ENCODE assay signal across 37 cellular contexts in the genomic region with DNA sequence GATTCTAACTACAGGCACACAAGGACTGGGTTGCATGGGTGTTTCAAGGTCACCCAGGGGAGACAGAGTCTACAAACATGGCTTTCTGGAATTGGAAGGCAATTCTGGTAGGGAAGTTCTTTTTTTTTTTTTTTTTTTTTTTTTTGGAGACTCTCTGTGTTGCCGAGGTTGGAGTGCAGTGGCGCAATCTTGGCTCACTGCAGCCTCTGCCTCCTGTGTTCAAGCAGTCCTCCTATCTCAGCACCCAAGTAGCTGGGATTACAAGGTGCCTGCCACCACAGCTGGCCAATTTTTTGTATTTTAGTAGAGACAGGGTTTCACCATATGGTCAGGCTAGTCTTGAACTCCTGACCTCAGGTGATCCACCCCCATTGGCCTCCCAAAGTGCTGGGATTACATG. TPM values are rescaled to one million over a fixed set of nuclear protein-coding genes. Genes with fewer than 3 reads are reported as not detected.
DNase-seq lines count a peak whose midpoint lies in the region; ATAC-seq, FAIRE-seq and TF ChIP-seq lines count a peak whose summit lies in the region.
"Had no signal": no experiment of that assay in that cellular context is flagged by ENCODE, and none has a peak within 500 bp of the region (broad histone marks: within the 10 kb centered on the region; RNA-seq: fewer than 3 reads in every experiment).

No MANE protein-coding gene starts in this region.

- DNase-seq in K562 (ENCODE audit: extremely low read depth in 1 of 4, low spot score in 3 of 4) (no peak), endodermal cell (no peak), lower lobe of right lung (peak; percentile 53), upper lobe of right lung (peak; percentile 68), superior temporal gyrus (ENCODE audit: extremely low spot score) (no peak), occipital lobe (lab: John Stamatoyannopoulos, UW) (no peak)
- DNase-seq in activated CD8-positive, alpha-beta memory T cell treated with anti-CD3 and anti-CD28 coated beads, Interleukin-2, amount 50 U/mL, for 48 hours, result no peak
- DNase-seq: 8988T; ACHN; AML-193; BE2C; C1 segment of cervical spinal cord; Caco-2; Calu3; CD4-positive, alpha-beta memory T cell; CD4-positive, alpha-beta T cell; CD4-positive, CD25-positive, alpha-beta regulatory T cell; CD8-positive, alpha-beta memory T cell; CD8-positive, alpha-beta T cell; COR-L47; DMS 273 treated with DMSO at 0.1 percent for 48 hours; DMS153; DMS53; DMS79; DMS79 treated with DMSO at 0.1 percent for 48 hours; DND-41; EL had no signal

- CTCF ChIA-PET in K562 (lab: Yijun Ruan, JAX; ENCODE audit: low intra/inter-chr PET ratio), result no interaction called here

- no peak overlapping the region for H3K4me3 ChIP-seq in K562
- H3K4me3 ChIP-seq in endodermal cell (ENCODE audit: low read length), result peak overlapping the region; percentile 10
- H3K4me3 ChIP-seq in lower lobe of right lung, result no peak overlapping the region
- H3K4me3 ChIP-seq in upper lobe of right lung, result no peak overlapping the region
- H3K4me3 ChIP-seq: A549, BLaER1 had no signal

- H3K9ac ChIP-seq in K562 (ENCODE audit: insufficient read depth in 1 of 2, low read depth in 2 of 2, low read length in 2 of 2), result no peak overlapping the region
- H3K9ac ChIP-seq in endodermal cell (ENCODE audit: extremely low read depth, low read length, poor library complexity, severe bottlenecking), result no peak overlapping the region
- H3K9ac ChIP-seq: BLaER1; BLaER1 treated with 17β-estradiol and CSF1 and Interleukin-3, amounts not matched to agents 10 nM and 100 nM had no signal

- H3K27me3 ChIP-seq in K562 (ENCODE audit: control insufficient read depth in 2 of 2, insufficient read depth in 2 of 2, low read length in 2 of 2) (no peaks in the 10 kb centered on the region), endodermal cell (ENCODE audit: control insufficient read depth, insufficient read depth, low read length, poor library complexity, severe bottlenecking) (no peaks in the 10 kb centered on the region), lower lobe of right lung (ENCODE audit: low read depth) (no peaks in the 10 kb centered on the region), upper lobe of right lung (no peaks in the 10 kb centered on the region)
- H3K27me3 ChIP-seq: BE2C; BLaER1; BLaER1 treated with 17β-estradiol and CSF1 and Interleukin-3, amounts not matched to agents 10 nM and 100 nM had no signal

- FAIRE-seq in K562 (lab: Jason Lieb, UNC), result peak; percentile 35
- FAIRE-seq: A204.1, A549, D721Med had no signal

- WGBS in K562 (ENCODE audit: insufficient coverage, low coverage, missing lambda C conversion rate), result no CpG with 5 or more reads among the region's 2 CpGs
- 95% methylated on average over 2 of the region's 2 CpGs; no CpG with 5 or more reads in 1 of the 2 experiments for WGBS in endodermal cell (ENCODE audit: insufficient coverage in 1 of 2, insufficient read length in 1 of 2), 2 experiments

- TF ChIP-seq CTCF in K562 (IDR thresholded peaks at IDR 0.05 in 2 of 3, conservative IDR thresholded peaks at IDR 0.05 in 1 of 3; ENCODE audit: insufficient read depth in 2 of 3, low read depth in 1 of 3, low read length in 3 of 3) (no peak), endodermal cell (conservative IDR thresholded peaks at IDR 0.05) (no peak), lower lobe of right lung (IDR thresholded peaks at IDR 0.05) (no peak), upper lobe of right lung (IDR thresholded peaks at IDR 0.05) (no peak)

- H3K27ac ChIP-seq in K562 (ENCODE audit: extremely low read depth, low read depth, low read length) (no peak overlapping the region), endodermal cell (ENCODE audit: low read depth, low read length) (no peak overlapping the region), lower lobe of right lung (no peak overlapping the region), upper lobe of right lung (no peak overlapping the region)
- H3K27ac ChIP-seq: 22Rv1; A549; BLaER1; BLaER1 treated with 17β-estradiol and CSF1 and Interleukin-3, amounts not matched to agents 10 nM and 100 nM; C4-2B had no signal

- no peak for TF ChIP-seq RAD21 in K562 (CRISPR knock-in tag; conservative IDR thresholded peaks at IDR 0.05 in 1 of 2, IDR thresholded peaks at IDR 0.05 in 1 of 2)

- H3K9me3 Mint-ChIP-seq in endodermal cell, result peaks cover 52% of the 10 kb centered on the region

- H3K4me1 Mint-ChIP-seq in endodermal cell, result no peaks in the 10 kb centered on the region
- H3K4me1 Mint-ChIP-seq: B cell; CD14-positive monocyte; CD4-positive, alpha-beta memory T cell; CD4-positive, CD25-positive, alpha-beta regulatory T cell; CD8-positive, alpha-beta memory T cell had no signal

- H3K4me1 ChIP-seq in K562 (replicated peaks in 1 of 2; ENCODE audit: control insufficient read depth in 2 of 2, insufficient read depth in 2 of 2, low read length in 2 of 2), result no peaks in the 10 kb centered on the region
- H3K4me1 ChIP-seq in endodermal cell (ENCODE audit: control insufficient read depth, insufficient read depth, low read length), result no peaks in the 10 kb centered on the region
- H3K4me1 ChIP-seq in lower lobe of right lung, result no peaks in the 10 kb centered on the region
- no peaks in the 10 kb centered on the region for H3K4me1 ChIP-seq in upper lobe of right lung
- H3K4me1 ChIP-seq: A549; BE2C; BLaER1; BLaER1 treated with 17β-estradiol and CSF1 and Interleukin-3, amounts not matched to agents 10 nM and 100 nM; Caco-2 had no signal

- BruUV-seq in K562 (replicated peaks; lab: Mats Ljungman, UMichigan), result no TSS peak

- H2AFZ ChIP-seq in K562 (ENCODE audit: low read depth, low read length), result no peak overlapping the region

- no peaks in the 10 kb centered on the region for H3K79me2 ChIP-seq in K562 (ENCODE audit: control insufficient read depth, insufficient read depth, low read length)

- H3K4me2 ChIP-seq in K562 (ENCODE audit: insufficient read depth, low read length), result no peak overlapping the region
- H3K4me2 ChIP-seq: A549; BLaER1; BLaER1 treated with 17β-estradiol and CSF1 and Interleukin-3, amounts not matched to agents 10 nM and 100 nM had no signal

- no peaks in the 10 kb centered on the region for H3K9me1 ChIP-seq in K562 (ENCODE audit: control insufficient read depth, insufficient read depth, low read length)

- no peaks in the 10 kb centered on the region for H3K27me3 Mint-ChIP-seq in endodermal cell (ENCODE audit: insufficient read depth)
- H3K27me3 Mint-ChIP-seq: B cell had no signal

- H3K36me3 Mint-ChIP-seq in endodermal cell (ENCODE audit: low read depth), result peaks cover 40% of the 10 kb centered on the region

- TF ChIP-seq POLR2A in K562 (conservative IDR thresholded peaks at IDR 0.05), result no peak

- intact Hi-C loops in K562 (cut with micrococcal nuclease), result no loop called here
- intact Hi-C loops in lower lobe of right lung (cut with DNase I), result no loop called here
- intact Hi-C loops in upper lobe of right lung (cut with DNase I), result no loop called here

- no peaks in the 10 kb centered on the region for H4K20me1 ChIP-seq in K562 (replicated peaks; ENCODE audit: control insufficient read depth, insufficient read depth, low read length)
- H4K20me1 ChIP-seq: BLaER1; BLaER1 treated with 17β-estradiol and CSF1 and Interleukin-3, amounts not matched to agents 10 nM and 100 nM had no signal

- no peak overlapping the region for H3K27ac Mint-ChIP-seq in endodermal cell
- H3K27ac Mint-ChIP-seq: B cell; CD14-positive monocyte; CD4-positive, alpha-beta memory T cell; CD4-positive, alpha-beta T cell; CD4-positive, CD25-positive, alpha-beta regulatory T cell; CD8-positive, alpha-beta memory T cell; CD8-positive, alpha-beta T cell had no signal

- H3K9me3 ChIP-seq in K562 (replicated peaks; ENCODE audit: control insufficient read depth, insufficient read depth, low read depth, low read length), result no peaks in the 10 kb centered on the region
- peaks cover 54% of the 10 kb centered on the region for H3K9me3 ChIP-seq in endodermal cell (ENCODE audit: control insufficient read depth, low read length)
- peaks cover 3% of the 10 kb centered on the region for H3K9me3 ChIP-seq in lower lobe of right lung
- H3K9me3 ChIP-seq in upper lobe of right lung, result no peaks in the 10 kb centered on the region
- H3K9me3 ChIP-seq: BE2C had no signal

- TF ChIP-seq EP300 in K562 (IDR thresholded peaks at IDR 0.05; ENCODE audit: low read length), result no peak

- POLR2A ChIA-PET in K562 (lab: Yijun Ruan, JAX), result no interaction called here

- no peak for ATAC-seq in K562
- ATAC-seq in lower lobe of right lung, result peak in 1 of 2 donors; percentile 52
- ATAC-seq in upper lobe of right lung, result peak; percentile 31
- ATAC-seq in HG02981 (IDR thresholded peaks at IDR 0.05; ENCODE audit: unreplicated experiment), result no peak
- ATAC-seq: A549; CD8-positive, alpha-beta T cell had no signal

- no peaks in the 10 kb centered on the region for H3K36me3 ChIP-seq in K562 (ENCODE audit: control insufficient read depth, insufficient read depth, low read length)
- peaks cover 4% of the 10 kb centered on the region for H3K36me3 ChIP-seq in endodermal cell (ENCODE audit: control insufficient read depth, insufficient read depth, low read length)
- no peaks in the 10 kb centered on the region for H3K36me3 ChIP-seq in lower lobe of right lung
- H3K36me3 ChIP-seq in upper lobe of right lung, result no peaks in the 10 kb centered on the region
- H3K36me3 ChIP-seq: BE2C had no signal

- H3K4me3 Mint-ChIP-seq in endodermal cell, result no peak overlapping the region
- H3K4me3 Mint-ChIP-seq: B cell; CD14-positive monocyte; CD4-positive, alpha-beta memory T cell; CD4-positive, alpha-beta T cell; CD4-positive, CD25-positive, alpha-beta regulatory T cell; CD8-positive, alpha-beta memory T cell; CD8-positive, alpha-beta T cell had no signal

- in situ Hi-C loops in K562 (cut with MboI), result no loop called here

RNA-seq across cellular contexts. Expression of gene FHDC1, which starts 16.3 kb away (rescaled TPM):
- 0.83 and 1.1 TPM in 2 replicates for total RNA-seq in K562 (2011; cell fraction: chromatin; rRNA removed; ENCODE audit: low replicate concordance)
- 0.53 and 0.83 TPM in 2 replicates for total RNA-seq in K562 (2011; cell fraction: nucleolus; rRNA removed)
- 0.51 and 0.69 TPM in 2 replicates for total RNA-seq in K562 (2011; cell fraction: nucleoplasm; rRNA removed)
- total RNA-seq in K562 (2014; rRNA removed) (0.04 and 0.05 TPM in 2 replicates), K562 (2014; rRNA removed; fragmentation: Illumina TruSeq; extraction: Trizol) (0.07 and 0.10 TPM in 2 replicates), K562 (2015; rRNA removed; fragmentation: Illumina TruSeq; extraction: Trizol) (0.04 TPM in 2 replicates), K562 (2021) (0.16 and 0.18 TPM in 2 replicates), endodermal cell (1 to 10 TPM; 2.5 to 7.9 TPM), lower lobe of right lung (21.9 TPM), upper lobe of right lung (25.7 TPM), occipital lobe (3.3 TPM)
- polyA plus RNA-seq in K562 (2011; rRNA removed) (0.43 and 0.66 TPM in 2 replicates), K562 (2014; fragmentation: Illumina TruSeq; extraction: Trizol) (0.07 and 0.10 TPM in 2 replicates), K562 (2014; fragmentation: Nextera tagmentation; extraction: Ambion mirVana) (under 1 TPM; 0.01 to 0.08 TPM), K562 (2014; rRNA removed) (0.03 and 0.16 TPM in 2 replicates)
- 0.33 and 0.59 TPM in 2 replicates for polyA plus RNA-seq in K562 (2011; cell fraction: cytosol; rRNA removed)
- 1.6 and 1.9 TPM in 2 replicates for polyA plus RNA-seq in K562 (2011; cell fraction: nucleus; rRNA removed)
- 0.12 and 0.24 TPM in 2 replicates for polyA plus RNA-seq in K562 (2012)
- polyA minus RNA-seq in K562 (2011; rRNA and poly(A)+ RNA removed), result 0.49 and 0.90 TPM in 2 replicates
- 0.76 and 1.6 TPM in 2 replicates for polyA minus RNA-seq in K562 (2011; cell fraction: cytosol; rRNA and poly(A)+ RNA removed)
- 0.67 and 1.1 TPM in 2 replicates for polyA minus RNA-seq in K562 (2011; cell fraction: nucleus; rRNA and poly(A)+ RNA removed)
- polyA plus RNA-seq in endodermal cell (2013, experiment 1 of 2), result 3.2 TPM
- 2.2 TPM for polyA plus RNA-seq in endodermal cell (2013, experiment 2 of 2)
- polyA plus RNA-seq: CD14-positive monocyte; CD4-positive, CD25-positive, alpha-beta regulatory T cell; CD8-positive, alpha-beta memory T cell had no signal

Comparison
In these comparisons a context has a peak if more than half of its experiments do, and no peak if none do; other contexts are left out.
1. DNase-seq: peak in lower lobe of right lung (single experiment) and upper lobe of right lung (single experiment); none in K562 (0 of 4), endodermal cell (single experiment), superior temporal gyrus (single experiment), occipital lobe (single experiment) and activated CD8-positive, alpha-beta memory T cell treated with anti-CD3 and anti-CD28 coated beads, Interleukin-2, amount 50 U/mL, for 48 hours (single experiment).